15 cellular contexts compared by ENCODE assay signal in the genomic region with DNA sequence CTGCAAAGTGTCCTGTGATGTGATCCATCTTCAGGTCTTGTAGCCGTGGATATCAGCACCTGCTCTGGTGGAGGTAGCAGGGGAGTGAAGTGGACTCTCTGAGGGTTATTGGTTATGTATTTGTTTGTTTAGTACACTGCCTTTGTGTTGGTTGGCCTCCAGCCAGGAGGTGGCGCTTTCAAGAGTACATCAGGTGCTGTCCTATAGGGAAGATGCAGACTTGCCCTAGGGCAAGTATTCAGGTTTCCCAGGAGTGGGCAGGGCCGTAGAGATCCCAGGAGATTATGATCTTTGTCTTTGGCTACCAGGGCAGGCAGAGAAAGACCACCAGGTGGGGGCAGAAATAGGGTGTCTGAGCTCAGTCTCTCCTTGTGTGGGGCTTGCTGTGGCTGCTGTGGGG.
DNase-seq lines count a peak whose midpoint lies in the region; ATAC-seq, FAIRE-seq and TF ChIP-seq lines count a peak whose summit lies in the region.
"Had no signal": no experiment of that assay in that cellular context is flagged by ENCODE, and none has a peak within 500 bp of the region (broad histone marks: within the 10 kb centered on the region; RNA-seq: fewer than 3 reads in every experiment).

No MANE protein-coding gene starts in this region.

- no peaks in the 10 kb centered on the region for H3K4me1 Mint-ChIP-seq in activated CD8-positive, alpha-beta T cell treated with anti-CD3 and anti-CD28 coated beads for 36 hours (ENCODE audit: low read depth)
- no peaks in the 10 kb centered on the region for H3K4me1 Mint-ChIP-seq in activated CD8-positive, alpha-beta T cell treated with anti-CD3 and anti-CD28 coated beads, Interleukin-2, amount 10 ng/mL, durations not matched to agents 7 days and 5 days (ENCODE audit: low read depth)
- no peaks in the 10 kb centered on the region for H3K4me1 Mint-ChIP-seq in T-helper 2 cell treated with Interferon-gamma antibody and Interleukin-4, amounts not matched to agents 5 μg/mL and 100 μg/mL, for 36 hours (ENCODE audit: low read depth)
- H3K4me1 Mint-ChIP-seq: naive thymus-derived CD8-positive, alpha-beta T cell had no signal

- TF ChIP-seq POLR2A in HepG2 (IDR thresholded peaks at IDR 0.05; ENCODE audit: insufficient read depth in 1 of 2, low read depth in 2 of 2, low read length in 2 of 2): no peak

- H3K4me3 ChIP-seq in HepG2 (replicated peaks in 1 of 3; ENCODE audit: insufficient read depth in 1 of 3, low read depth in 2 of 3, low read length in 3 of 3): no peak overlapping the region
- H3K4me3 ChIP-seq: tibial nerve had no signal

- H3K4me2 ChIP-seq in HepG2 (ENCODE audit: low read depth, low read length): no peak overlapping the region

- peak; percentile 10 for DNase-seq in activated CD8-positive, alpha-beta T cell treated with anti-CD3 and anti-CD28 coated beads for 36 hours
- DNase-seq in activated CD8-positive, alpha-beta T cell treated with anti-CD3 and anti-CD28 coated beads, Interleukin-2, amount 10 ng/mL, durations not matched to agents 7 days and 5 days: no peak
- DNase-seq in NCI-H187 (lab: John Stamatoyannopoulos, UW): peak; percentile 53 to 61
- peak; percentile 23 for DNase-seq in SK-MEL-5 (ENCODE audit: low read depth, low spot score)
- no peak for DNase-seq in T-helper 2 cell treated with Interferon-gamma antibody and Interleukin-4, amounts not matched to agents 5 μg/mL and 100 μg/mL, for 36 hours (ENCODE audit: low spot score)
- no peak for DNase-seq in KG1 (lab: John Stamatoyannopoulos, UW)
- DNase-seq in HepG2 (ENCODE audit: low spot score): no peak
- DNase-seq: activated T-cell treated with anti-CD3 and anti-CD28 coated beads, Interleukin-2, amount 50 U/mL, for 1 hour; foreskin keratinocyte; naive thymus-derived CD8-positive, alpha-beta T cell had no signal

- FAIRE-seq in HepG2 (lab: Jason Lieb, UNC): no peak
- FAIRE-seq: astrocyte had no signal

- H2AFZ ChIP-seq in HepG2 (ENCODE audit: low read length): no peak overlapping the region

- H3K27ac Mint-ChIP-seq in activated CD8-positive, alpha-beta T cell treated with anti-CD3 and anti-CD28 coated beads for 36 hours: no peak overlapping the region
- H3K27ac Mint-ChIP-seq in activated CD8-positive, alpha-beta T cell treated with anti-CD3 and anti-CD28 coated beads, Interleukin-2, amount 10 ng/mL, durations not matched to agents 7 days and 5 days: no peak overlapping the region
- H3K27ac Mint-ChIP-seq in T-helper 2 cell treated with Interferon-gamma antibody and Interleukin-4, amounts not matched to agents 5 μg/mL and 100 μg/mL, for 36 hours: no peak overlapping the region
- H3K27ac Mint-ChIP-seq: naive thymus-derived CD8-positive, alpha-beta T cell had no signal

- TF ChIP-seq CTCF in activated CD8-positive, alpha-beta T cell treated with anti-CD3 and anti-CD28 coated beads for 36 hours (IDR thresholded peaks at IDR 0.05): no peak
- TF ChIP-seq CTCF in HepG2 (CRISPR knock-in tag; IDR thresholded peaks at IDR 0.05): no peak

- H3K79me2 ChIP-seq in HepG2 (ENCODE audit: insufficient read depth, low read length): no peaks in the 10 kb centered on the region

- no peak overlapping the region for H3K27ac ChIP-seq in HepG2 (ENCODE audit: extremely low read length, insufficient read depth, low read length)
- H3K27ac ChIP-seq: foreskin keratinocyte, tibial nerve, VCaP had no signal

- intact Hi-C loops in activated CD8-positive, alpha-beta T cell treated with anti-CD3 and anti-CD28 coated beads for 36 hours (cut with micrococcal nuclease): no loop called here
- intact Hi-C loops in HepG2 (cut with micrococcal nuclease; ENCODE audit: unreplicated experiment): loop anchor here (10.0 kb wide), 1 partner anchor 1389 kb away; no protein-coding TSS in a partner anchor

- CTCF ChIA-PET in activated CD8-positive, alpha-beta T cell treated with anti-CD3 and anti-CD28 coated beads for 36 hours (lab: Charles Lee): no interaction called here
- CTCF ChIA-PET in activated CD8-positive, alpha-beta T cell treated with anti-CD3 and anti-CD28 coated beads, Interleukin-2, amount 10 ng/mL, durations not matched to agents 7 days and 5 days (lab: Charles Lee): no interaction called here
- CTCF ChIA-PET in HepG2 (lab: Yijun Ruan, JAX; ENCODE audit: low intra/inter-chr PET ratio, low total read pairs): no interaction called here

- H3K9me3 ChIP-seq in HepG2 (ENCODE audit: low read length): peaks cover 90% of the 10 kb centered on the region
- H3K9me3 ChIP-seq: tibial nerve had no signal

- BruUV-seq in HepG2 (replicated peaks; lab: Mats Ljungman, UMichigan): no TSS peak

- no peaks in the 10 kb centered on the region for H3K36me3 ChIP-seq in HepG2 (replicated peaks in 1 of 2; ENCODE audit: control insufficient read depth in 1 of 2, insufficient read depth in 2 of 2, low read length in 2 of 2)
- H3K36me3 ChIP-seq: tibial nerve had no signal

- TF ChIP-seq RAD21 in HepG2 (CRISPR knock-in tag; IDR thresholded peaks at IDR 0.05): no peak

- peaks cover 2% of the 10 kb centered on the region for H3K27me3 Mint-ChIP-seq in activated CD8-positive, alpha-beta T cell treated with anti-CD3 and anti-CD28 coated beads for 36 hours
- H3K27me3 Mint-ChIP-seq in activated CD8-positive, alpha-beta T cell treated with anti-CD3 and anti-CD28 coated beads, Interleukin-2, amount 10 ng/mL, durations not matched to agents 7 days and 5 days (ENCODE audit: low read depth): no peaks in the 10 kb centered on the region
- H3K27me3 Mint-ChIP-seq in T-helper 2 cell treated with Interferon-gamma antibody and Interleukin-4, amounts not matched to agents 5 μg/mL and 100 μg/mL, for 36 hours (ENCODE audit: low read depth): no peaks in the 10 kb centered on the region

- no peaks in the 10 kb centered on the region for H4K20me1 ChIP-seq in HepG2 (ENCODE audit: insufficient read depth, low read length)

- no peak for ATAC-seq in activated CD8-positive, alpha-beta T cell treated with anti-CD3 and anti-CD28 coated beads for 36 hours
- ATAC-seq in activated CD8-positive, alpha-beta T cell treated with anti-CD3 and anti-CD28 coated beads, Interleukin-2, amount 10 ng/mL, durations not matched to agents 7 days and 5 days: no peak
- ATAC-seq in HG03095 (IDR thresholded peaks at IDR 0.05; ENCODE audit: unreplicated experiment) (no peak), HepG2 (no peak; the same call in 2 of the 3 replicates)
- ATAC-seq: foreskin keratinocyte; naive thymus-derived CD8-positive, alpha-beta T cell; Right ventricle myocardium inferior had no signal

- in situ Hi-C loops in SK-MEL-5 (cut with HindIII; ENCODE audit: low pct_unique_long_range_greater_than_20kb, low sequenced_read_pairs): no loop called here
- in situ Hi-C loops in HepG2 (cut with HindIII; ENCODE audit: extremely low pct_ligation_motif_present, low pct_unique_long_range_greater_than_20kb): no loop called here

- no peak overlapping the region for H3K9ac ChIP-seq in HepG2 (ENCODE audit: insufficient read depth, low read depth, low read length)

- no peak overlapping the region for H3K4me3 Mint-ChIP-seq in activated CD8-positive, alpha-beta T cell treated with anti-CD3 and anti-CD28 coated beads for 36 hours
- no peak overlapping the region for H3K4me3 Mint-ChIP-seq in activated CD8-positive, alpha-beta T cell treated with anti-CD3 and anti-CD28 coated beads, Interleukin-2, amount 10 ng/mL, durations not matched to agents 7 days and 5 days
- H3K4me3 Mint-ChIP-seq in T-helper 2 cell treated with Interferon-gamma antibody and Interleukin-4, amounts not matched to agents 5 μg/mL and 100 μg/mL, for 36 hours: no peak overlapping the region
- H3K4me3 Mint-ChIP-seq: naive thymus-derived CD8-positive, alpha-beta T cell had no signal

- no peaks in the 10 kb centered on the region for H3K27me3 ChIP-seq in HepG2 (ENCODE audit: control insufficient read depth in 1 of 2, insufficient read depth in 2 of 2, low read length in 2 of 2)
- H3K27me3 ChIP-seq: foreskin keratinocyte, tibial nerve had no signal

- 0% methylated on average over 2 of the region's 3 CpGs for WGBS in HepG2 (ENCODE audit: low lambda C conversion rate)

- POLR2A ChIA-PET in activated CD8-positive, alpha-beta T cell treated with anti-CD3 and anti-CD28 coated beads for 36 hours (lab: Charles Lee): no interaction called here
- POLR2A ChIA-PET in activated CD8-positive, alpha-beta T cell treated with anti-CD3 and anti-CD28 coated beads, Interleukin-2, amount 10 ng/mL, durations not matched to agents 7 days and 5 days (lab: Charles Lee): no interaction called here
- POLR2A ChIA-PET in HepG2 (lab: Yijun Ruan, JAX): no interaction called here

- peaks cover 4% of the 10 kb centered on the region for H3K9me3 Mint-ChIP-seq in activated CD8-positive, alpha-beta T cell treated with anti-CD3 and anti-CD28 coated beads for 36 hours
- H3K9me3 Mint-ChIP-seq in activated CD8-positive, alpha-beta T cell treated with anti-CD3 and anti-CD28 coated beads, Interleukin-2, amount 10 ng/mL, durations not matched to agents 7 days and 5 days (ENCODE audit: insufficient read depth): no peaks in the 10 kb centered on the region
- no peaks in the 10 kb centered on the region for H3K9me3 Mint-ChIP-seq in T-helper 2 cell treated with Interferon-gamma antibody and Interleukin-4, amounts not matched to agents 5 μg/mL and 100 μg/mL, for 36 hours

- H3K36me3 Mint-ChIP-seq in activated CD8-positive, alpha-beta T cell treated with anti-CD3 and anti-CD28 coated beads for 36 hours (ENCODE audit: low read depth): no peaks in the 10 kb centered on the region
- no peaks in the 10 kb centered on the region for H3K36me3 Mint-ChIP-seq in activated CD8-positive, alpha-beta T cell treated with anti-CD3 and anti-CD28 coated beads, Interleukin-2, amount 10 ng/mL, durations not matched to agents 7 days and 5 days (ENCODE audit: low read depth)
- no peaks in the 10 kb centered on the region for H3K36me3 Mint-ChIP-seq in T-helper 2 cell treated with Interferon-gamma antibody and Interleukin-4, amounts not matched to agents 5 μg/mL and 100 μg/mL, for 36 hours (ENCODE audit: low read depth)
- H3K36me3 Mint-ChIP-seq: naive thymus-derived CD8-positive, alpha-beta T cell had no signal

- H3K4me1 ChIP-seq in HepG2 (ENCODE audit: insufficient read depth, low read length): no peaks in the 10 kb centered on the region
- H3K4me1 ChIP-seq: foreskin keratinocyte, tibial nerve had no signal

- no peak for TF ChIP-seq EP300 in HepG2 (IDR thresholded peaks at IDR 0.05; ENCODE audit: low read depth in 2 of 2, low read length in 2 of 2)
- no peak for TF ChIP-seq EP300 in HepG2 (CRISPR knock-in tag; IDR thresholded peaks at IDR 0.05; ENCODE audit: borderline replicate concordance)

TF ChIP-seq in HepG2, 621 proteins besides CTCF, POLR2A, EP300 and RAD21 (continues in another document):
- no peak for TF ChIP-seq ZNF589 (CRISPR knock-in tag; conservative IDR thresholded peaks at IDR 0.05)

Comparison
In these comparisons a context has a peak if more than half of its experiments do, and no peak if none do; other contexts are left out.
1. DNase-seq: peak in activated CD8-positive, alpha-beta T cell treated with anti-CD3 and anti-CD28 coated beads for 36 hours (single experiment), NCI-H187 (2 of 2) and SK-MEL-5 (single experiment); none in activated CD8-positive, alpha-beta T cell treated with anti-CD3 and anti-CD28 coated beads, Interleukin-2, amount 10 ng/mL, durations not matched to agents 7 days and 5 days (single experiment), T-helper 2 cell treated with Interferon-gamma antibody and Interleukin-4, amounts not matched to agents 5 μg/mL and 100 μg/mL, for 36 hours (single experiment), KG1 (single experiment) and HepG2 (single experiment).